ENCODE assay signal across 1 cellular context in genomic region chr7:74874748-74875512, GRCh38.
A peak's percentile ranks its signal among the peaks of the same experiment; 100 is the strongest.
TF ChIP-seq lines count a peak whose summit lies in the region.
"Not testable (repeated sequence)": the region's sequence is repeated elsewhere in the genome, so short reads cannot be mapped to it uniquely, and the experiment has no call there.

No MANE protein-coding gene starts in this region.

TF ChIP-seq in HepG2, 621 proteins besides CTCF, POLR2A, EP300 and RAD21 (continued from another document and continues in another):
- TF ChIP-seq UBTF (CRISPR knock-in tag; IDR thresholded peaks at IDR 0.05): 0 out of 2 replicates have a peak, but pooled peaks have one; percentile 17
- peak; percentile 96 for TF ChIP-seq ZBTB10 (CRISPR knock-in tag; IDR thresholded peaks at IDR 0.05; ENCODE audit: borderline replicate concordance)
- 0 out of 2 replicates have a peak, but pooled peaks have one; percentile 23 for TF ChIP-seq SALL1 (CRISPR knock-in tag; IDR thresholded peaks at IDR 0.05)
- not testable (repeated sequence) for TF ChIP-seq FOXP1, FOXA1 (IDR thresholded peaks at IDR 0.05)
- TF ChIP-seq FOXP1 (CRISPR knock-in tag; IDR thresholded peaks at IDR 0.05): peak; percentile 68
- peak; percentile 53 for TF ChIP-seq FOXA1 (CRISPR knock-in tag; IDR thresholded peaks at IDR 0.05)
- peak; percentile 29 for TF ChIP-seq AGO1 (IDR thresholded peaks at IDR 0.05; ENCODE audit: low read depth, low read length, poor library complexity, severe bottlenecking)
- TF ChIP-seq FOXO1 (CRISPR knock-in tag; IDR thresholded peaks at IDR 0.05): peak; percentile 54; the same call in 1 of the 2 replicates
- TF ChIP-seq KLF16 (CRISPR knock-in tag; IDR thresholded peaks at IDR 0.05): peak in 1 of 2 experiments; percentile 57; a peak in 1 of 4 replicates
- TF ChIP-seq THAP11 (CRISPR knock-in tag; IDR thresholded peaks at IDR 0.05): peak; percentile 35; the same call in 1 of the 2 replicates
- TF ChIP-seq GABPB1 (CRISPR knock-in tag; IDR thresholded peaks at IDR 0.05): peak; percentile 62; the same call in 1 of the 2 replicates
- 0 out of 2 replicates have a peak, but pooled peaks have one; percentile 39 for TF ChIP-seq ERF (CRISPR knock-in tag; IDR thresholded peaks at IDR 0.05)
- peak; percentile 93 for TF ChIP-seq ZNF768 (CRISPR knock-in tag; IDR thresholded peaks at IDR 0.05)
- peak; percentile 45; the same call in 1 of the 2 replicates for TF ChIP-seq SAP130 (CRISPR knock-in tag; IDR thresholded peaks at IDR 0.05; ENCODE audit: low read depth)
- peak; percentile 37; the same call in 1 of the 2 replicates for TF ChIP-seq MED1 (CRISPR knock-in tag; IDR thresholded peaks at IDR 0.05)
- 0 out of 2 replicates have a peak, but pooled peaks have one; percentile 33 for TF ChIP-seq ZNF629 (CRISPR knock-in tag; conservative IDR thresholded peaks at IDR 0.05)
- 0 out of 2 replicates have a peak, but pooled peaks have one; percentile 30 for TF ChIP-seq IKZF5 (CRISPR knock-in tag; IDR thresholded peaks at IDR 0.05)
- TF ChIP-seq NCOA2 (CRISPR knock-in tag; IDR thresholded peaks at IDR 0.05): peak; percentile 38; the same call in 1 of the 2 replicates
- TF ChIP-seq TFAP4 (IDR thresholded peaks at IDR 0.05; ENCODE audit: borderline replicate concordance, low read depth): 0 out of 2 replicates have a peak, but pooled peaks have one; percentile 14
- TF ChIP-seq ZNF687 (CRISPR knock-in tag; IDR thresholded peaks at IDR 0.05): peak; percentile 59
- 0 out of 2 replicates have a peak, but pooled peaks have one; percentile 24 for TF ChIP-seq RBFOX2 (IDR thresholded peaks at IDR 0.05; ENCODE audit: low read depth, low read length)
- peak; percentile 39; the same call in 1 of the 2 replicates for TF ChIP-seq ZFX (CRISPR knock-in tag; IDR thresholded peaks at IDR 0.05; ENCODE audit: low read depth)
- TF ChIP-seq RARA (CRISPR knock-in tag; IDR thresholded peaks at IDR 0.05): peak; percentile 21; the same call in 1 of the 2 replicates
- TF ChIP-seq KDM2A (CRISPR knock-in tag; IDR thresholded peaks at IDR 0.05; ENCODE audit: borderline replicate concordance, low read depth): peak; percentile 42; the same call in 1 of the 2 replicates
- peak; percentile 36; the same call in 1 of the 2 replicates for TF ChIP-seq ARID5B (CRISPR knock-in tag; IDR thresholded peaks at IDR 0.05)
- peak; percentile 21; the same call in 1 of the 2 replicates for TF ChIP-seq FOXK1 (CRISPR knock-in tag; IDR thresholded peaks at IDR 0.05; ENCODE audit: borderline replicate concordance, low read depth)
- 0 out of 2 replicates have a peak, but pooled peaks have one; percentile 31 for TF ChIP-seq ZNF574 (CRISPR knock-in tag; IDR thresholded peaks at IDR 0.05)
- TF ChIP-seq PAXIP1 (CRISPR knock-in tag; conservative IDR thresholded peaks at IDR 0.05): peak; percentile 70
- 0 out of 2 replicates have a peak, but pooled peaks have one; percentile 60 for TF ChIP-seq ZNF263 (CRISPR knock-in tag; IDR thresholded peaks at IDR 0.05)
- TF ChIP-seq FOXA3 (CRISPR knock-in tag; IDR thresholded peaks at IDR 0.05): peak; percentile 60
- TF ChIP-seq ZBTB7B (CRISPR knock-in tag; IDR thresholded peaks at IDR 0.05): peak; percentile 14; the same call in 1 of the 2 replicates
- TF ChIP-seq SOX5 (CRISPR knock-in tag; IDR thresholded peaks at IDR 0.05; ENCODE audit: borderline replicate concordance): peak; percentile 16; the same call in 1 of the 2 replicates
- peak; percentile 23; the same call in 1 of the 2 replicates for TF ChIP-seq KDM6A (CRISPR knock-in tag; IDR thresholded peaks at IDR 0.05; ENCODE audit: low read depth)
